In genomic region chr6:168309997-168310396, GRCh38 we compare ENCODE assay signal across 35 cellular contexts. TPM values are rescaled to one million over a fixed set of nuclear protein-coding genes. Genes with fewer than 3 reads are reported as not detected.
"Had no signal": no experiment of that assay in that cellular context is flagged by ENCODE, and none has a peak within 500 bp of the region (broad histone marks: within the 10 kb centered on the region; RNA-seq: fewer than 3 reads in every experiment).

No MANE protein-coding gene starts in this region.

- H3K4me3 Mint-ChIP-seq: activated B cell treated with CpG ODN at 0.5 μM for 24 hours; activated CD4-positive, alpha-beta memory T cell treated with anti-CD3 and anti-CD28 coated beads, Interleukin-2, amount 10 ng/mL, durations not matched to agents 7 days and 5 days; activated CD4-positive, alpha-beta T cell treated with anti-CD3 and anti-CD28 coated beads, Interleukin-2, amount 10 ng/mL, durations not matched to agents 7 days and 5 days; activated naive CD4-positive, alpha-beta T cell treated with anti-CD3 and anti-CD28 coated beads, Interleukin-2, amount 10 ng/mL, durations not matched to agents 7 days and 5 days; activated naive CD4-positive, alpha-beta T cell treated with anti-CD3 and anti-CD28 coated beads, Interleukin-2, amount 50 U/mL, for 24 hours; activated naive CD8-positive, alpha-beta T cell; activated T-cell treated with anti-CD3 and anti-CD28 coated beads, Interleukin-2, amount 50 U/mL, for 4 hours; activated T-cell treated with anti-CD3 and anti-CD28 coated beads, Interleukin-2, amount 50 U/mL, for 72 hours; activated T-helper 1 cell treated with anti-CD3 and anti-CD28 coated beads, Interleukin-12 subunit alpha, Interleukin-12 subunit beta, Interleukin-2, Interleukin-4 antibody, amounts not matched to agents 30 ng/mL and 10 ng/mL and 1 ng/mL, durations not matched to agents 14 hours and 24 hours and 36 hours; activated T-helper 17 cell treated with anti-CD3 and anti-CD28 coated beads, Interleukin-2, amount 50 U/mL, for 72 hours; central memory CD8-positive, alpha-beta T cell; T-helper 1 cell treated with Interleukin-12 subunit alpha and Interleukin-12 subunit beta and Interleukin-4 antibody, amounts not matched to agents 30 μg/mL and 1 μg/mL, for 36 hours; T-helper 2 cell treated with Interferon-gamma antibody and Interleukin-4, amounts not matched to agents 5 μg/mL and 100 μg/mL, for 36 hours had no signal

- H3K27ac ChIP-seq: adrenal gland, body of pancreas, brain microvascular endothelial cell, breast epithelium, VCaP had no signal

- H3K27ac Mint-ChIP-seq: activated B cell treated with CpG ODN at 0.5 μM for 24 hours; activated CD4-positive, alpha-beta memory T cell treated with anti-CD3 and anti-CD28 coated beads, Interleukin-2, amount 10 ng/mL, durations not matched to agents 7 days and 5 days; activated CD4-positive, alpha-beta T cell treated with anti-CD3 and anti-CD28 coated beads, Interleukin-2, amount 10 ng/mL, durations not matched to agents 7 days and 5 days; activated naive CD4-positive, alpha-beta T cell treated with anti-CD3 and anti-CD28 coated beads, Interleukin-2, amount 10 ng/mL, durations not matched to agents 7 days and 5 days; activated naive CD4-positive, alpha-beta T cell treated with anti-CD3 and anti-CD28 coated beads, Interleukin-2, amount 50 U/mL, for 24 hours; activated naive CD8-positive, alpha-beta T cell; activated T-cell treated with anti-CD3 and anti-CD28 coated beads, Interleukin-2, amount 50 U/mL, for 72 hours; activated T-helper 1 cell treated with anti-CD3 and anti-CD28 coated beads, Interleukin-12 subunit alpha, Interleukin-12 subunit beta, Interleukin-2, Interleukin-4 antibody, amounts not matched to agents 30 ng/mL and 10 ng/mL and 1 ng/mL, durations not matched to agents 14 hours and 24 hours and 36 hours; activated T-helper 17 cell treated with anti-CD3 and anti-CD28 coated beads, Interleukin-2, amount 50 U/mL, for 72 hours; T-helper 1 cell treated with Interleukin-12 subunit alpha and Interleukin-12 subunit beta and Interleukin-4 antibody, amounts not matched to agents 30 μg/mL and 1 μg/mL, for 36 hours; T-helper 2 cell treated with Interferon-gamma antibody and Interleukin-4, amounts not matched to agents 5 μg/mL and 100 μg/mL, for 36 hours had no signal

- DNase-seq: activated B cell treated with CpG ODN at 0.5 μM for 24 hours; activated CD4-positive, alpha-beta memory T cell treated with anti-CD3 and anti-CD28 coated beads, Interleukin-2, amount 10 ng/mL, durations not matched to agents 7 days and 5 days; activated CD4-positive, alpha-beta T cell treated with anti-CD3 and anti-CD28 coated beads for 4 hours; activated CD4-positive, alpha-beta T cell treated with anti-CD3 and anti-CD28 coated beads, Interleukin-2, amount 10 ng/mL, durations not matched to agents 7 days and 5 days; activated CD4-positive, alpha-beta T cell treated with anti-CD3 and anti-CD28 coated beads, Interleukin-2, amount 50 U/mL, for 48 hours; activated CD4-positive, CD25-positive, alpha-beta regulatory T cell treated with anti-CD3 and anti-CD28 coated beads, Interleukin-2, amount 50 U/mL, for 72 hours; activated CD8-positive, alpha-beta memory T cell treated with anti-CD3 and anti-CD28 coated beads, Interleukin-2, amount 50 U/mL, for 4 hours; activated effector memory CD4-positive, alpha-beta T cell treated with anti-CD3 and anti-CD28 coated beads, Interleukin-2, amount 50 U/mL, for 16 hours; activated gamma-delta T cell treated with Interleukin-2 at 50 U/mL for 16 hours; activated naive CD4-positive, alpha-beta T cell; activated naive CD4-positive, alpha-beta T cell treated with anti-CD3 and anti-CD28 coated beads, Interleukin-2, amount 10 ng/mL, durations not matched to agents 7 days and 5 days; activated T-cell treated with anti-CD3 and anti-CD28 coated beads for 4 hours; activated T-cell treated with anti-CD3 and anti-CD28 coated beads, Interleukin-2, amount 50 U/mL, for 1 hour; activated T-cell treated with anti-CD3 and anti-CD28 coated beads, Interleukin-2, amount 50 U/mL, for 4 hours; activated T-cell treated with anti-CD3 and anti-CD28 coated beads, Interleukin-2, amount 50 U/mL, for 72 hours; adrenal gland; amniotic stem cell; aorta; body of pancreas; brain microvascular endothelial cell; cerebellar nuclear complex; SW 1271; T-helper 1 cell; T-helper 2 cell; T-helper 9 cell had no signal

- H3K4me3 ChIP-seq: adrenal gland, body of pancreas, breast epithelium had no signal

- H3K36me3 ChIP-seq: adrenal gland, brain microvascular endothelial cell, breast epithelium had no signal

- ATAC-seq: activated T-cell treated with anti-CD3 and anti-CD28 coated beads, Interleukin-2, amount 50 U/mL, for 72 hours; activated T-helper 17 cell treated with anti-CD3 and anti-CD28 coated beads, Interleukin-2, amount 50 U/mL, for 72 hours; body of pancreas had no signal

- H3K4me1 Mint-ChIP-seq: activated B cell treated with CpG ODN at 0.5 μM for 24 hours; activated CD4-positive, alpha-beta memory T cell treated with anti-CD3 and anti-CD28 coated beads, Interleukin-2, amount 10 ng/mL, durations not matched to agents 7 days and 5 days; activated CD4-positive, alpha-beta T cell treated with anti-CD3 and anti-CD28 coated beads, Interleukin-2, amount 10 ng/mL, durations not matched to agents 7 days and 5 days; activated naive CD4-positive, alpha-beta T cell treated with anti-CD3 and anti-CD28 coated beads, Interleukin-2, amount 10 ng/mL, durations not matched to agents 7 days and 5 days; activated naive CD4-positive, alpha-beta T cell treated with anti-CD3 and anti-CD28 coated beads, Interleukin-2, amount 50 U/mL, for 24 hours; activated T-helper 17 cell treated with anti-CD3 and anti-CD28 coated beads, Interleukin-2, amount 50 U/mL, for 72 hours; central memory CD8-positive, alpha-beta T cell had no signal

- H3K27me3 Mint-ChIP-seq: activated B cell treated with CpG ODN at 0.5 μM for 24 hours had no signal

- H3K27me3 ChIP-seq: adrenal gland, body of pancreas, brain microvascular endothelial cell had no signal

- H3K4me1 ChIP-seq: adrenal gland, body of pancreas, breast epithelium had no signal

- H3K9me3 Mint-ChIP-seq: activated B cell treated with CpG ODN at 0.5 μM for 24 hours; activated CD4-positive, alpha-beta memory T cell treated with anti-CD3 and anti-CD28 coated beads, Interleukin-2, amount 10 ng/mL, durations not matched to agents 7 days and 5 days; activated CD4-positive, alpha-beta T cell treated with anti-CD3 and anti-CD28 coated beads, Interleukin-2, amount 10 ng/mL, durations not matched to agents 7 days and 5 days; activated naive CD4-positive, alpha-beta T cell treated with anti-CD3 and anti-CD28 coated beads, Interleukin-2, amount 10 ng/mL, durations not matched to agents 7 days and 5 days; activated naive CD4-positive, alpha-beta T cell treated with anti-CD3 and anti-CD28 coated beads, Interleukin-2, amount 50 U/mL, for 24 hours; activated T-cell treated with anti-CD3 and anti-CD28 coated beads, Interleukin-2, amount 50 U/mL, for 4 hours; activated T-cell treated with anti-CD3 and anti-CD28 coated beads, Interleukin-2, amount 50 U/mL, for 72 hours; activated T-helper 1 cell treated with anti-CD3 and anti-CD28 coated beads, Interleukin-12 subunit alpha, Interleukin-12 subunit beta, Interleukin-2, Interleukin-4 antibody, amounts not matched to agents 30 ng/mL and 10 ng/mL and 1 ng/mL, durations not matched to agents 14 hours and 24 hours and 36 hours; activated T-helper 17 cell treated with anti-CD3 and anti-CD28 coated beads, Interleukin-2, amount 50 U/mL, for 72 hours; central memory CD8-positive, alpha-beta T cell; T-helper 1 cell treated with Interleukin-12 subunit alpha and Interleukin-12 subunit beta and Interleukin-4 antibody, amounts not matched to agents 30 μg/mL and 1 μg/mL, for 36 hours; T-helper 2 cell treated with Interferon-gamma antibody and Interleukin-4, amounts not matched to agents 5 μg/mL and 100 μg/mL, for 36 hours had no signal

- H3K36me3 Mint-ChIP-seq: activated naive CD4-positive, alpha-beta T cell treated with anti-CD3 and anti-CD28 coated beads, Interleukin-2, amount 10 ng/mL, durations not matched to agents 7 days and 5 days; activated naive CD4-positive, alpha-beta T cell treated with anti-CD3 and anti-CD28 coated beads, Interleukin-2, amount 50 U/mL, for 24 hours; activated naive CD8-positive, alpha-beta T cell had no signal

- H3K9me3 ChIP-seq: adrenal gland, body of pancreas, breast epithelium had no signal

RNA-seq across cellular contexts. Expression of gene DACT2, which starts 9.6 kb away (rescaled TPM):
- total RNA-seq: activated B cell treated with CpG ODN at 0.5 μM for 24 hours; activated CD8-positive, alpha-beta memory T cell treated with anti-CD3 and anti-CD28 coated beads for 36 hours; activated T-cell treated with anti-CD3 and anti-CD28 coated beads, Interleukin-2, amount 50 U/mL, for 4 hours had no signal
